In genomic region chr13:41060723-41061074, GRCh38 we compare ENCODE assay signal across 8 cellular contexts. TPM values are rescaled to one million over a fixed set of nuclear protein-coding genes. Genes with fewer than 3 reads are reported as not detected.
A peak's percentile ranks its signal among the peaks of the same experiment; 100 is the strongest.
DNase-seq lines count a peak whose midpoint lies in the region; ATAC-seq and TF ChIP-seq lines count a peak whose summit lies in the region.

No MANE protein-coding gene starts in this region.

- H3K27me3 Mint-ChIP-seq in glutamatergic neuron (ENCODE audit: unreplicated experiment) (peaks cover 21% of the 10 kb centered on the region), osteocyte (ENCODE audit: unreplicated experiment) (no peaks in the 10 kb centered on the region)

- peak; percentile 80 for DNase-seq in DMS79 treated with DMSO at 0.1 percent for 48 hours (lab: John Stamatoyannopoulos, UW)
- DNase-seq in LoVo (ENCODE audit: low spot score), result peak; percentile 64
- DNase-seq in SK-N-DZ (ENCODE audit: low spot score), result peak; percentile 89
- DNase-seq in activated naive CD4-positive, alpha-beta T cell treated with anti-CD3 and anti-CD28 coated beads, Interleukin-2, amount 50 U/mL, for 16 hours, result peak; percentile 93
- DNase-seq in glutamatergic neuron, result peak; percentile 80
- peak; percentile 91 for DNase-seq in osteocyte (ENCODE audit: extremely low spot score, unreplicated experiment)
- peak; percentile 86 to 88 for DNase-seq in thyroid gland

- H3K27me3 ChIP-seq in thyroid gland, result no peaks in the 10 kb centered on the region

- peak overlapping the region; percentile 99 for H3K27ac ChIP-seq in thyroid gland

- no peaks in the 10 kb centered on the region for H3K36me3 ChIP-seq in thyroid gland

- TF ChIP-seq CTCF in glutamatergic neuron (IDR thresholded peaks at IDR 0.05; ENCODE audit: partially characterized antibody, unreplicated experiment) (no peak), osteocyte (IDR thresholded peaks at IDR 0.05) (no peak), thyroid gland (IDR thresholded peaks at IDR 0.05) (no peak)

- peaks cover 32 to 51% of the 10 kb centered on the region in 2 donors for H3K4me1 ChIP-seq in thyroid gland

- H3K9me3 Mint-ChIP-seq in glutamatergic neuron (ENCODE audit: unreplicated experiment), result peaks cover 26% of the 10 kb centered on the region
- H3K9me3 Mint-ChIP-seq in osteocyte (ENCODE audit: unreplicated experiment), result no peaks in the 10 kb centered on the region

- peak overlapping the region; percentile 98 for H3K4me3 Mint-ChIP-seq in glutamatergic neuron (ENCODE audit: unreplicated experiment)
- H3K4me3 Mint-ChIP-seq in osteocyte (ENCODE audit: unreplicated experiment), result peak overlapping the region; percentile 98

- no peaks in the 10 kb centered on the region for H3K9me3 ChIP-seq in thyroid gland

- 0 to 2% methylated on average over 10 to 32 of the region's 35 CpGs for WGBS in thyroid gland, 2 donors

- H3K36me3 Mint-ChIP-seq in glutamatergic neuron (ENCODE audit: unreplicated experiment) (no peaks in the 10 kb centered on the region), osteocyte (ENCODE audit: unreplicated experiment) (peaks cover 15% of the 10 kb centered on the region)

- TF ChIP-seq POLR2A in thyroid gland (IDR thresholded peaks at IDR 0.05), result no peak

- H3K4me3 ChIP-seq in thyroid gland (replicated peaks in 1 of 3), result peak overlapping the region; percentile 64 to 76 (median 66)

- H3K27ac Mint-ChIP-seq in glutamatergic neuron (ENCODE audit: unreplicated experiment) (peak overlapping the region; percentile 93), osteocyte (ENCODE audit: unreplicated experiment) (peak overlapping the region; percentile 100)

- peaks cover 12% of the 10 kb centered on the region for H3K4me1 Mint-ChIP-seq in glutamatergic neuron (ENCODE audit: low read depth, unreplicated experiment)
- peaks cover 62% of the 10 kb centered on the region for H3K4me1 Mint-ChIP-seq in osteocyte (ENCODE audit: unreplicated experiment)

- intact Hi-C loops in thyroid gland (cut with DNase I), result loop anchor here (10.0 kb wide), 1 partner anchor 286 kb away; the partner anchor contains the start of gene MRPS31

- peak; percentile 21 for ATAC-seq in GM21825 (IDR thresholded peaks at IDR 0.05; ENCODE audit: unreplicated experiment)

RNA-seq across cellular contexts. Expression of gene WBP4, which starts 0.6 kb away (rescaled TPM):
- 8.4 and 9.4 TPM in 2 replicates for polyA plus RNA-seq in SK-N-DZ (2014; cell fraction: cytosol; rRNA removed)
- 12.1 and 13.9 TPM in 2 replicates for polyA plus RNA-seq in SK-N-DZ (2014; cell fraction: nucleus; rRNA removed)
- total RNA-seq in glutamatergic neuron (ENCODE audit: unreplicated experiment), result 8.9 TPM
- total RNA-seq in osteocyte, result 6.9 TPM in 2 replicates
- total RNA-seq in thyroid gland, result 10 to 100 TPM in 3 of 4 donors, 1 to 10 TPM in 1; 9.4 to 19.2 (median 10.6) TPM

RNA-seq across cellular contexts. Expression of gene ELF1, which starts 41.6 kb away (rescaled TPM):
- polyA plus RNA-seq in SK-N-DZ (2014; cell fraction: cytosol; rRNA removed), result 2.1 and 2.9 TPM in 2 replicates
- polyA plus RNA-seq in SK-N-DZ (2014; cell fraction: nucleus; rRNA removed), result 1.3 and 4.8 TPM in 2 replicates
- total RNA-seq in glutamatergic neuron (ENCODE audit: unreplicated experiment) (9.8 TPM), osteocyte (52.6 and 56.8 TPM in 2 replicates), thyroid gland (100 to 1,000 TPM; 105 to 119 (median 110) TPM)

Comparison
In these comparisons a context has a peak if more than half of its experiments do, and no peak if none do; other contexts are left out.
1. Peak in every context shown above with its lines: DNase-seq, ATAC-seq, H3K4me3 ChIP-seq and H3K27ac ChIP-seq.